22 cellular contexts compared by ENCODE assay signal in genomic region chr11:120578591-120579154, GRCh38.
"Had no signal": no experiment of that assay in that cellular context is flagged by ENCODE, and none has a peak within 500 bp of the region (broad histone marks: within the 10 kb centered on the region; RNA-seq: fewer than 3 reads in every experiment).

No MANE protein-coding gene starts in this region.

- H3K27me3 ChIP-seq: dorsolateral prefrontal cortex, upper lobe of left lung had no signal

- ATAC-seq: esophagus mucosa; gastrocnemius medialis; heart right ventricle; left lobe of liver; right cardiac atrium; stimulated activated effector memory CD8-positive, alpha-beta T cell treated with anti-CD3 and anti-CD28 coated beads, Interleukin-12 subunit alpha, Interleukin-12 subunit beta, amount 100 ng/mL, for 72 hours had no signal

- H3K27ac ChIP-seq: dorsolateral prefrontal cortex, gastrocnemius medialis, heart right ventricle, tibial artery, upper lobe of left lung, uterus had no signal

- H3K4me3 ChIP-seq: dorsolateral prefrontal cortex, gastrocnemius medialis, heart right ventricle, lung, smooth muscle cell, tibial artery, upper lobe of left lung, uterus had no signal

- H3K9me3 ChIP-seq: uterus had no signal

- H3K36me3 ChIP-seq: gastrocnemius medialis, heart right ventricle, tibial artery, upper lobe of left lung, uterus had no signal

- H3K4me1 ChIP-seq: gastrocnemius medialis, heart right ventricle, tibial artery, upper lobe of left lung, uterus had no signal

- FAIRE-seq: endometrium, islet of Langerhans had no signal

- H3K4me2 ChIP-seq: smooth muscle cell had no signal

- DNase-seq: cortex of kidney; effector CD8-positive, alpha-beta T cell; gastrocnemius medialis; heart right ventricle; hypothalamus; mesenchymal stem cell; midbrain; naive B cell; right cardiac atrium; stimulated activated CD4-positive, alpha-beta T cell treated with anti-CD3 and anti-CD28 coated beads, Interleukin-2, amount 100 ng/mL, for 48 hours; stimulated activated CD8-positive, alpha-beta memory T cell treated with anti-CD3 and anti-CD28 coated beads, Interleukin-4, amount 100 ng/mL, for 48 hours; tibial artery; uterus had no signal
